In genomic region chr19:50376166-50377050, GRCh38 we compare ENCODE assay signal across 1 cellular context.
A peak's percentile ranks its signal among the peaks of the same experiment; 100 is the strongest.
TF ChIP-seq lines count a peak whose summit lies in the region.

NR1H2 (plus strand) TSS chr19:50376457; CDS start chr19:50377606, 1,149 bp downstream.

TF ChIP-seq in HepG2, 621 proteins besides CTCF, POLR2A, EP300 and RAD21 (continued from another document and continues in another):
- no peak for TF ChIP-seq THAP8 (CRISPR knock-in tag; IDR thresholded peaks at IDR 0.05; ENCODE audit: borderline replicate concordance)
- TF ChIP-seq RBM39 (IDR thresholded peaks at IDR 0.05; ENCODE audit: low read depth, low read length, poor library complexity, severe bottlenecking): peak; percentile 87
- peak; percentile 95 for TF ChIP-seq ASH2L (IDR thresholded peaks at IDR 0.05; ENCODE audit: insufficient read length, low read depth, low read length)
- no peak for TF ChIP-seq CSRNP2 (CRISPR knock-in tag; conservative IDR thresholded peaks at IDR 0.05; ENCODE audit: low read depth)
- TF ChIP-seq ZNF367 (CRISPR knock-in tag; IDR thresholded peaks at IDR 0.05; ENCODE audit: borderline replicate concordance): no peak
- peak; percentile 99 for TF ChIP-seq GABPA (IDR thresholded peaks at IDR 0.05; ENCODE audit: low read depth, low read length)
- peak; percentile 100 for TF ChIP-seq GABPA (CRISPR knock-in tag; IDR thresholded peaks at IDR 0.05; ENCODE audit: low read depth)
- TF ChIP-seq KLF11 (CRISPR knock-in tag; IDR thresholded peaks at IDR 0.05): peak; percentile 78; the same call in 1 of the 2 replicates
- no peak for TF ChIP-seq KAT2B (IDR thresholded peaks at IDR 0.05; ENCODE audit: borderline replicate concordance, low read depth, low read length)
- no peak for TF ChIP-seq USF2 (IDR thresholded peaks at IDR 0.05; ENCODE audit: low read depth, low read length)
- no peak for TF ChIP-seq USF2 (CRISPR knock-in tag; IDR thresholded peaks at IDR 0.05; ENCODE audit: borderline replicate concordance)
- TF ChIP-seq PRDM10 (CRISPR knock-in tag; IDR thresholded peaks at IDR 0.05; ENCODE audit: low read depth): 0 out of 2 replicates have a peak, but pooled peaks have one; percentile 43
- TF ChIP-seq SRSF4 (IDR thresholded peaks at IDR 0.05; ENCODE audit: low read depth, low read length, poor library complexity, severe bottlenecking): no peak
- TF ChIP-seq GFI1 (CRISPR knock-in tag; IDR thresholded peaks at IDR 0.05; ENCODE audit: borderline replicate concordance): 0 out of 2 replicates have a peak, but pooled peaks have one; percentile 25
- peak; percentile 88; the same call in 1 of the 2 replicates for TF ChIP-seq IKZF5 (CRISPR knock-in tag; IDR thresholded peaks at IDR 0.05)
- TF ChIP-seq ZNF576 (CRISPR knock-in tag; IDR thresholded peaks at IDR 0.05): no peak
- peak; percentile 85 for TF ChIP-seq ZNF687 (CRISPR knock-in tag; IDR thresholded peaks at IDR 0.05)
- peak; percentile 94; the same call in 1 of the 2 replicates for TF ChIP-seq ZNF788 (CRISPR knock-in tag; IDR thresholded peaks at IDR 0.05; ENCODE audit: borderline replicate concordance)
- TF ChIP-seq KLF13 (CRISPR knock-in tag; IDR thresholded peaks at IDR 0.05): no peak; the same call in 1 of the 2 replicates
- no peak for TF ChIP-seq U2AF2 (IDR thresholded peaks at IDR 0.05; ENCODE audit: low read depth, low read length)
- TF ChIP-seq ZNF275 (CRISPR knock-in tag; IDR thresholded peaks at IDR 0.05; ENCODE audit: borderline replicate concordance): peak; percentile 86
- TF ChIP-seq ZNF609 (CRISPR knock-in tag; IDR thresholded peaks at IDR 0.05; ENCODE audit: borderline replicate concordance): peak; percentile 46; the same call in 1 of the 2 replicates
- TF ChIP-seq ZBTB1 (CRISPR knock-in tag; IDR thresholded peaks at IDR 0.05; ENCODE audit: borderline replicate concordance): no peak
- TF ChIP-seq THAP9 (CRISPR knock-in tag; IDR thresholded peaks at IDR 0.05; ENCODE audit: borderline replicate concordance): peak; percentile 90; the same call in 1 of the 2 replicates
- TF ChIP-seq ZNF564 (CRISPR knock-in tag; IDR thresholded peaks at IDR 0.05): 0 out of 2 replicates have a peak, but pooled peaks have one; percentile 39
- TF ChIP-seq TFAP4 (IDR thresholded peaks at IDR 0.05; ENCODE audit: borderline replicate concordance, low read depth): 0 out of 2 replicates have a peak, but pooled peaks have one; percentile 36
